Comparison of ENCODE assay signal across 24 cellular contexts in genomic region chr3:107516475-107516874, GRCh38.
"Had no signal": no experiment of that assay in that cellular context is flagged by ENCODE, and none has a peak within 500 bp of the region (broad histone marks: within the 10 kb centered on the region; RNA-seq: fewer than 3 reads in every experiment).

No MANE protein-coding gene starts in this region.

- H3K27ac ChIP-seq: colonic mucosa, coronary artery, dorsolateral prefrontal cortex, epithelial cell of prostate, esophagus muscularis mucosa, esophagus squamous epithelium, foreskin keratinocyte, gastrocnemius medialis, gastroesophageal sphincter, heart left ventricle, heart right ventricle had no signal

- H3K4me3 ChIP-seq: colonic mucosa, coronary artery, dorsolateral prefrontal cortex, esophagus muscularis mucosa, esophagus squamous epithelium, gastrocnemius medialis, gastroesophageal sphincter, heart left ventricle, heart right ventricle had no signal

- H3K4me1 ChIP-seq: colonic mucosa, esophagus muscularis mucosa, esophagus squamous epithelium, foreskin keratinocyte, gastrocnemius medialis, gastroesophageal sphincter, heart left ventricle, heart right ventricle had no signal

- DNase-seq: colonic mucosa; cortex of kidney; dermis blood vessel endothelial cell; dorsolateral prefrontal cortex; effector CD4-positive, alpha-beta T cell; effector CD8-positive, alpha-beta T cell; effector memory CD4-positive, alpha-beta T cell; effector memory CD8-positive, alpha-beta T cell; endodermal cell; erythroblast; esophagus squamous epithelium; foreskin fibroblast; foreskin keratinocyte; foreskin melanocyte; gastrocnemius medialis; glutamatergic neuron; head of caudate nucleus; heart left ventricle; heart right ventricle had no signal

- H3K36me3 ChIP-seq: colonic mucosa, esophagus muscularis mucosa, esophagus squamous epithelium, gastrocnemius medialis, gastroesophageal sphincter, heart left ventricle, heart right ventricle had no signal

- ATAC-seq: effector memory CD8-positive, alpha-beta T cell; esophagus mucosa; foreskin keratinocyte; gastrocnemius medialis; gastroesophageal sphincter; heart left ventricle; heart right ventricle had no signal

- H3K27me3 ChIP-seq: colonic mucosa, dorsolateral prefrontal cortex, esophagus muscularis mucosa, esophagus squamous epithelium, foreskin keratinocyte, gastrocnemius medialis, gastroesophageal sphincter, heart left ventricle, heart right ventricle had no signal

- H3K9me3 ChIP-seq: colonic mucosa, esophagus muscularis mucosa, esophagus squamous epithelium, gastrocnemius medialis, gastroesophageal sphincter, heart left ventricle, heart right ventricle had no signal
